ENCODE assay signal across 17 cellular contexts in genomic region chrX:104122829-104123228, GRCh38. TPM values are rescaled to one million over a fixed set of nuclear protein-coding genes. Genes with fewer than 3 reads are reported as not detected.
DNase-seq lines count a peak whose midpoint lies in the region; ATAC-seq, FAIRE-seq and TF ChIP-seq lines count a peak whose summit lies in the region.
"Had no signal": no experiment of that assay in that cellular context is flagged by ENCODE, and none has a peak within 500 bp of the region (broad histone marks: within the 10 kb centered on the region; RNA-seq: fewer than 3 reads in every experiment).

No MANE protein-coding gene starts in this region.

- H3K4me1 ChIP-seq in BLaER1 = peaks cover 16% of the 10 kb centered on the region

- H3K27ac ChIP-seq in BLaER1 = peak overlapping the region; percentile 29; the same call in 1 of the 2 replicates
- H3K27ac ChIP-seq: epithelial cell of prostate, hepatocyte, KMS-11, ovary, PC-9 had no signal

- DNase-seq in GM12892 (ENCODE audit: insufficient read length) (no peak), activated gamma-delta T cell treated with Interleukin-2 at 50 U/mL for 16 hours (no peak), globus pallidus (ENCODE audit: low spot score) (no peak), MCF 10A (ENCODE audit: unreplicated experiment) (no peak), EL (no peak)
- no peak for DNase-seq in activated naive CD8-positive, alpha-beta T cell treated with anti-CD3 and anti-CD28 coated beads, Interleukin-2, amount 10 ng/mL, durations not matched to agents 7 days and 5 days
- DNase-seq: GOT3; NCI-H2171; ovary; PC-9; stimulated activated CD4-positive, alpha-beta T cell treated with anti-CD3 and anti-CD28 coated beads, Interleukin-15, amount 100 ng/mL, for 24 hours; T-helper 9 cell had no signal

- ATAC-seq in activated naive CD8-positive, alpha-beta T cell treated with anti-CD3 and anti-CD28 coated beads, Interleukin-2, amount 10 ng/mL, durations not matched to agents 7 days and 5 days (ENCODE audit: low read depth) = peak; percentile 98

- no peaks in the 10 kb centered on the region for H3K9me3 ChIP-seq in BLaER1
- H3K9me3 ChIP-seq: ovary had no signal

- no peak for TF ChIP-seq POLR2A in GM12892 (IDR thresholded peaks at IDR 0.05; ENCODE audit: low read depth, low read length)

- TF ChIP-seq CTCF in MCF 10A (IDR thresholded peaks at IDR 0.05; ENCODE audit: unreplicated experiment) = no peak

- no TSS peak for BruUV-seq in MCF 10A (replicated peaks; lab: Mats Ljungman, UMichigan)

- H3K4me2 ChIP-seq in BLaER1 = peak overlapping the region; percentile 43
- H3K4me2 ChIP-seq: hepatocyte, KMS-11, PC-9 had no signal

- H3K4me3 Mint-ChIP-seq in IgD-negative memory B cell = peak overlapping the region in 2 of 4 donors; percentile 26 to 34
- peak overlapping the region; percentile 55 for H3K4me3 Mint-ChIP-seq in activated naive CD8-positive, alpha-beta T cell treated with anti-CD3 and anti-CD28 coated beads, Interleukin-2, amount 10 ng/mL, durations not matched to agents 7 days and 5 days
- no peak overlapping the region for H3K4me3 Mint-ChIP-seq in MCF 10A (ENCODE audit: unreplicated experiment)

- intact Hi-C loops in MCF 10A (cut with micrococcal nuclease) = no loop called here

- no peaks in the 10 kb centered on the region for H3K27me3 ChIP-seq in BLaER1
- H3K27me3 ChIP-seq: hepatocyte, ovary had no signal

- H3K9ac ChIP-seq in BLaER1 = no peak overlapping the region
- H3K9ac ChIP-seq: KMS-11 had no signal

- peaks cover 24 to 38% (median 33%) of the 10 kb centered on the region in 3 donors for H3K4me1 Mint-ChIP-seq in IgD-negative memory B cell
- H3K4me1 Mint-ChIP-seq in activated naive CD8-positive, alpha-beta T cell treated with anti-CD3 and anti-CD28 coated beads, Interleukin-2, amount 10 ng/mL, durations not matched to agents 7 days and 5 days = peaks cover 17% of the 10 kb centered on the region
- no peaks in the 10 kb centered on the region for H3K4me1 Mint-ChIP-seq in MCF 10A (ENCODE audit: insufficient read depth, unreplicated experiment)

- CTCF ChIA-PET in MCF 10A (lab: Yijun Ruan, JAX) = no interaction called here

- no peak overlapping the region for H3K4me3 ChIP-seq in BLaER1
- H3K4me3 ChIP-seq: hepatocyte, ovary, PC-9 had no signal

- peak; percentile 27 for FAIRE-seq in GM12892 (lab: Jason Lieb, UNC)

- POLR2A ChIA-PET in activated naive CD8-positive, alpha-beta T cell treated with anti-CD3 and anti-CD28 coated beads, Interleukin-2, amount 10 ng/mL, durations not matched to agents 7 days and 5 days (lab: Charles Lee) = interaction anchor here (0.8 to 1.5 kb wide), 4 partner anchors 10 to 35 kb away, joined by 3 to 7 read pairs (median 3); partner anchors contain the start of gene SLC25A53
- POLR2A ChIA-PET in MCF 10A (lab: Yijun Ruan, JAX) = no interaction called here

- H3K9me3 Mint-ChIP-seq in IgD-negative memory B cell (no peaks in the 10 kb centered on the region), MCF 10A (ENCODE audit: unreplicated experiment) (no peaks in the 10 kb centered on the region)
- H3K9me3 Mint-ChIP-seq in activated naive CD8-positive, alpha-beta T cell treated with anti-CD3 and anti-CD28 coated beads, Interleukin-2, amount 10 ng/mL, durations not matched to agents 7 days and 5 days = no peaks in the 10 kb centered on the region

- no peaks in the 10 kb centered on the region for H3K36me3 ChIP-seq in BLaER1
- H3K36me3 ChIP-seq: ovary had no signal

- H3K27ac Mint-ChIP-seq in IgD-negative memory B cell = peak overlapping the region in 2 of 3 donors; percentile 10 to 49
- H3K27ac Mint-ChIP-seq in activated naive CD8-positive, alpha-beta T cell treated with anti-CD3 and anti-CD28 coated beads, Interleukin-2, amount 10 ng/mL, durations not matched to agents 7 days and 5 days = peak overlapping the region; percentile 86
- H3K27ac Mint-ChIP-seq in MCF 10A (ENCODE audit: low read depth, unreplicated experiment) = no peak overlapping the region

- H3K36me3 Mint-ChIP-seq in IgD-negative memory B cell (peaks cover 5% of the 10 kb centered on the region), MCF 10A (ENCODE audit: insufficient read depth, unreplicated experiment) (peaks cover 6% of the 10 kb centered on the region)
- H3K36me3 Mint-ChIP-seq in activated naive CD8-positive, alpha-beta T cell treated with anti-CD3 and anti-CD28 coated beads, Interleukin-2, amount 10 ng/mL, durations not matched to agents 7 days and 5 days = peaks cover 1% of the 10 kb centered on the region

- H4K20me1 ChIP-seq in BLaER1 = no peaks in the 10 kb centered on the region

- H3K27me3 Mint-ChIP-seq in IgD-negative memory B cell = peaks cover 2% of the 10 kb centered on the region
- no peaks in the 10 kb centered on the region for H3K27me3 Mint-ChIP-seq in activated naive CD8-positive, alpha-beta T cell treated with anti-CD3 and anti-CD28 coated beads, Interleukin-2, amount 10 ng/mL, durations not matched to agents 7 days and 5 days
- peaks cover 42% of the 10 kb centered on the region for H3K27me3 Mint-ChIP-seq in MCF 10A (ENCODE audit: insufficient read depth, unreplicated experiment)

RNA-seq across cellular contexts. Expression of gene ZCCHC18, which starts 10.5 kb away (rescaled TPM):
- 1.1 TPM for polyA plus RNA-seq in GM12892 (2012; ENCODE audit: missing spikeins)
- polyA plus RNA-seq in IgD-negative memory B cell = 15.4 TPM
- total RNA-seq in activated naive CD8-positive, alpha-beta T cell treated with anti-CD3 and anti-CD28 coated beads, Interleukin-2, amount 10 ng/mL, durations not matched to agents 7 days and 5 days = 10 to 100 TPM in 1 of 2 experiments, 1 to 10 TPM in 1; 8.8 to 13.5 TPM
- total RNA-seq in MCF 10A (2022) = not detected in 2 replicates
- total RNA-seq: PC-9 had no signal

RNA-seq across cellular contexts. Expression of gene SLC25A53, which starts 34.0 kb away (rescaled TPM):
- 4.9 TPM for polyA plus RNA-seq in GM12892 (2012; ENCODE audit: missing spikeins)
- 9.5 TPM for polyA plus RNA-seq in IgD-negative memory B cell
- 10 to 100 TPM; 13.9 to 15.0 TPM for total RNA-seq in activated naive CD8-positive, alpha-beta T cell treated with anti-CD3 and anti-CD28 coated beads, Interleukin-2, amount 10 ng/mL, durations not matched to agents 7 days and 5 days
- total RNA-seq in MCF 10A (2022) = 3.2 and 4.1 TPM in 2 replicates

RNA-seq across cellular contexts. Expression of gene FAM199X, which starts 43.4 kb away (rescaled TPM):
- polyA plus RNA-seq in GM12892 (2012; ENCODE audit: missing spikeins) = 8.3 TPM
- polyA plus RNA-seq in IgD-negative memory B cell = 9.0 TPM
- total RNA-seq in activated naive CD8-positive, alpha-beta T cell treated with anti-CD3 and anti-CD28 coated beads, Interleukin-2, amount 10 ng/mL, durations not matched to agents 7 days and 5 days = 10 to 100 TPM; 13.4 to 14.0 TPM
- 26.0 and 27.2 TPM in 2 replicates for total RNA-seq in MCF 10A (2022)

RNA-seq across cellular contexts. Expression of gene TMSB15C, which starts 46.8 kb away (rescaled TPM):
- polyA plus RNA-seq in GM12892 (2012; ENCODE audit: missing spikeins) = 3.3 TPM
- polyA plus RNA-seq in IgD-negative memory B cell = 0.66 TPM
- total RNA-seq in activated naive CD8-positive, alpha-beta T cell treated with anti-CD3 and anti-CD28 coated beads, Interleukin-2, amount 10 ng/mL, durations not matched to agents 7 days and 5 days = 1 to 10 TPM; 4.3 to 5.1 TPM
- total RNA-seq in MCF 10A (2022) = 0.79 and 1.3 TPM in 2 replicates
- total RNA-seq: PC-9 had no signal
